14 cellular contexts compared by ENCODE assay signal in the genomic region with DNA sequence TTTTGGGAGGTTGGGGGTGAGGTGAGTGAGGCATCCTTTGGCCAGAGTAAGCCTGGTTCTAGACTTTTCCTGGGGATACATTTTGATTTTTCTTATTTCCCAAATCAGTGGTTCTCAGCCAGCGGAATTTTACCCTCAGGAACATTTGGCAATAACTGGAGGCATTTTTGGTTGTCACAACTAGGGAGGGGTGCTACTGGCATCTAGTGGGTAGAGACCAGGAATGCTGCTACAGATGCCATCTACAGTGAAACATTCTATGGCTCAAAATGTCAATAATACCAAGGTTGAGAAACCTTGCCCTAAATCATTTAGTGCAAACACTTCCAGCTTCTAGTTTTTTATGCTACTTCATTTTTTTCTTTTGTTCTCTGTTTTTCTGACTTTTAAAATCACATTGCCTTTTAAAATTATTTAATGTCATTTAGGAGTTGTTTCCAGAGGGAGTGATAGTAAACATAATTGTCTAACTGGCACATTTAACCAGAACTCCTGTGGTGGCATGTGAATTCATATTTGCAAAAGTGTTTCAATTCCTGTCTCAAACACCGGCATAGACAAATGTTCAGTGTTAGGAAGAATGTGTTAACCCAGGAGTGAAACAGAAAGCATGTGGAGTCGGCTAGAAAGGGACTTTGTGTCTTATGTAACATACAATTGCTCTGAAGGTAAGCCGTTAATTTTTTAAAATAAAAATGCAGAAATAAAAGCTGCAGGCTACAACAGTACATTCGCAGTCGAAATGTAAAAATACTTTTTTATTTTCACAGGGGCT. TPM values are rescaled to one million over a fixed set of nuclear protein-coding genes. Genes with fewer than 3 reads are reported as not detected.
DNase-seq lines count a peak whose midpoint lies in the region; ATAC-seq and TF ChIP-seq lines count a peak whose summit lies in the region.
"Had no signal": no experiment of that assay in that cellular context is flagged by ENCODE, and none has a peak within 500 bp of the region (broad histone marks: within the 10 kb centered on the region; RNA-seq: fewer than 3 reads in every experiment).

No MANE protein-coding gene starts in this region.

- H3K4me1 ChIP-seq in RWPE2 (ENCODE audit: insufficient read depth, poor library complexity, severe bottlenecking): peaks cover 7% of the 10 kb centered on the region
- H3K4me1 ChIP-seq in left lung: no peaks in the 10 kb centered on the region

- no peak overlapping the region for H3K4me3 Mint-ChIP-seq in Calu3 (ENCODE audit: low read depth, unreplicated experiment)
- H3K4me3 Mint-ChIP-seq: activated naive CD8-positive, alpha-beta T cell; T-helper 1 cell treated with Interleukin-12 subunit alpha and Interleukin-12 subunit beta and Interleukin-4 antibody, amounts not matched to agents 30 μg/mL and 1 μg/mL, for 36 hours had no signal

- H3K27ac ChIP-seq in RWPE2 (ENCODE audit: poor library complexity, severe bottlenecking) (no peak overlapping the region), left lung (no peak overlapping the region)

- intact Hi-C loops in Calu3 (cut with micrococcal nuclease; ENCODE audit: unreplicated experiment) (loop anchor here (2.0 kb wide), 1 partner anchor 78 kb away; no protein-coding TSS in a partner anchor), left lung (cut with DNase I) (no loop called here)

- H3K9me3 Mint-ChIP-seq in Calu3 (ENCODE audit: low read depth, unreplicated experiment): no peaks in the 10 kb centered on the region
- H3K9me3 Mint-ChIP-seq: T-helper 1 cell treated with Interleukin-12 subunit alpha and Interleukin-12 subunit beta and Interleukin-4 antibody, amounts not matched to agents 30 μg/mL and 1 μg/mL, for 36 hours had no signal

- DNase-seq in Calu3 (peak; percentile 9), RWPE2 (ENCODE audit: low spot score) (no peak), left lung (no peak), DMS79 treated with DMSO at 0.1 percent for 48 hours (lab: John Stamatoyannopoulos, UW) (no peak)
- DNase-seq: C1 segment of cervical spinal cord, kidney glomerular epithelial cell, NCI-H187, nucleus accumbens had no signal

- no peaks in the 10 kb centered on the region for H3K9me3 ChIP-seq in RWPE2 (ENCODE audit: severe bottlenecking)
- no peaks in the 10 kb centered on the region for H3K9me3 ChIP-seq in left lung

- H3K27me3 ChIP-seq in RWPE2 (ENCODE audit: insufficient read depth, poor library complexity, severe bottlenecking) (no peaks in the 10 kb centered on the region), left lung (no peaks in the 10 kb centered on the region)

- peaks cover 15% of the 10 kb centered on the region for H3K4me1 Mint-ChIP-seq in Calu3 (ENCODE audit: low read depth, unreplicated experiment)

- H3K36me3 ChIP-seq in RWPE2 (ENCODE audit: low read depth): no peaks in the 10 kb centered on the region
- H3K36me3 ChIP-seq in left lung: no peaks in the 10 kb centered on the region

- no peaks in the 10 kb centered on the region for H3K27me3 Mint-ChIP-seq in Calu3 (ENCODE audit: unreplicated experiment)
- H3K27me3 Mint-ChIP-seq: activated naive CD8-positive, alpha-beta T cell had no signal

- TF ChIP-seq CTCF in Calu3 (IDR thresholded peaks at IDR 0.05; ENCODE audit: unreplicated experiment) (no peak), RWPE2 (IDR thresholded peaks at IDR 0.05; ENCODE audit: poor library complexity, severe bottlenecking) (peak; percentile 43), left lung (IDR thresholded peaks at IDR 0.05) (no peak)

- no peak overlapping the region for H3K27ac Mint-ChIP-seq in Calu3 (ENCODE audit: unreplicated experiment)
- H3K27ac Mint-ChIP-seq: activated naive CD8-positive, alpha-beta T cell; T-helper 1 cell treated with Interleukin-12 subunit alpha and Interleukin-12 subunit beta and Interleukin-4 antibody, amounts not matched to agents 30 μg/mL and 1 μg/mL, for 36 hours had no signal

- CTCF ChIA-PET in Calu3 (lab: Charles Lee): interaction anchor here (0.6 to 1.6 kb wide), 2 partner anchors 24 to 36 kb away, joined by 3 to 4 read pairs; no protein-coding TSS in a partner anchor

- H3K4me3 ChIP-seq in RWPE2 (ENCODE audit: severe bottlenecking): no peak overlapping the region
- H3K4me3 ChIP-seq in left lung: no peak overlapping the region

- no peaks in the 10 kb centered on the region for H3K36me3 Mint-ChIP-seq in Calu3 (ENCODE audit: insufficient read depth, unreplicated experiment)
- H3K36me3 Mint-ChIP-seq: activated naive CD8-positive, alpha-beta T cell had no signal

- ATAC-seq in GM21737 (IDR thresholded peaks at IDR 0.05; ENCODE audit: unreplicated experiment) (peak; percentile 55), RWPE2 (ENCODE audit: low read depth) (no peak), left lung (peak; percentile 53), HG02588 (IDR thresholded peaks at IDR 0.05; ENCODE audit: unreplicated experiment) (no peak), HG03025 (IDR thresholded peaks at IDR 0.05; ENCODE audit: low FRiP score, unreplicated experiment) (no peak), GM19351 (IDR thresholded peaks at IDR 0.05; ENCODE audit: unreplicated experiment) (no peak)

- no TSS peak for BruUV-seq in Calu3 (replicated peaks; lab: Mats Ljungman, UMichigan)

RNA-seq across cellular contexts. Expression of a gene that starts 59.0 kb away (rescaled TPM):
- 21.8 and 27.7 TPM in 2 replicates for total RNA-seq in Calu3 (2022)
- 10 to 100 TPM in 1 of 2 donors, 1 to 10 TPM in 1; 9.7 to 10.9 TPM for total RNA-seq in left lung

RNA-seq across cellular contexts. Expression of a gene that starts 59.1 kb away (rescaled TPM):
- total RNA-seq in Calu3 (2022) (15.2 and 18.8 TPM in 2 replicates), left lung (1 to 10 TPM; 4.6 to 6.0 TPM)

Comparison
In these comparisons a context has a peak if more than half of its experiments do, and no peak if none do; other contexts are left out.
1. ATAC-seq: peak in GM21737 (single experiment) and left lung (single experiment); none in RWPE2 (single experiment), HG02588 (single experiment), HG03025 (single experiment) and GM19351 (single experiment).